Comparison of ENCODE assay signal across 9 cellular contexts in genomic region chr16:11629071-11630030, GRCh38. TPM values are rescaled to one million over a fixed set of nuclear protein-coding genes. Genes with fewer than 3 reads are reported as not detected.
DNase-seq lines count a peak whose midpoint lies in the region; ATAC-seq, FAIRE-seq and TF ChIP-seq lines count a peak whose summit lies in the region.
"Had no signal": no experiment of that assay in that cellular context is flagged by ENCODE, and none has a peak within 500 bp of the region (broad histone marks: within the 10 kb centered on the region; RNA-seq: fewer than 3 reads in every experiment).

No MANE protein-coding gene starts in this region.

- no TSS peak for BruUV-seq in MCF 10A (replicated peaks; lab: Mats Ljungman, UMichigan)

- peaks cover 22% of the 10 kb centered on the region for H3K4me1 ChIP-seq in CD4-positive, CD25-positive, alpha-beta regulatory T cell (ENCODE audit: control insufficient read depth, insufficient read depth, low read length, poor library complexity, severe bottlenecking)
- H3K4me1 ChIP-seq in naive thymus-derived CD4-positive, alpha-beta T cell (ENCODE audit: control insufficient read depth in 2 of 2, insufficient read depth in 2 of 2, low read length in 2 of 2): peaks cover 7 to 32% of the 10 kb centered on the region in 2 donors

- H3K27ac ChIP-seq in CD4-positive, CD25-positive, alpha-beta regulatory T cell (ENCODE audit: insufficient read depth, low read length, poor library complexity, severe bottlenecking): no peak overlapping the region
- H3K27ac ChIP-seq in naive thymus-derived CD4-positive, alpha-beta T cell (ENCODE audit: low read depth, low read length): no peak overlapping the region
- H3K27ac ChIP-seq: VCaP had no signal

- CTCF ChIA-PET in MCF 10A (lab: Yijun Ruan, JAX): interaction anchor here (0.5 to 3.2 kb wide), 7 partner anchors 8 to 372 kb away, joined by 3 to 16 read pairs (median 5); no protein-coding TSS in a partner anchor
- CTCF ChIA-PET in naive thymus-derived CD4-positive, alpha-beta T cell (lab: Charles Lee): interaction anchor here (0.6 to 1.2 kb wide), 6 partner anchors 12 to 170 kb away, joined by 3 to 5 read pairs (median 4); no protein-coding TSS in a partner anchor

- H3K4me3 Mint-ChIP-seq in CD4-positive, CD25-positive, alpha-beta regulatory T cell: peak overlapping the region in 1 of 4 donors; percentile 67
- no peak overlapping the region for H3K4me3 Mint-ChIP-seq in MCF 10A (ENCODE audit: unreplicated experiment)
- H3K4me3 Mint-ChIP-seq in naive thymus-derived CD4-positive, alpha-beta T cell: peak overlapping the region in 9 of 10 donors; percentile 24 to 74 (median 63)

- H3K36me3 ChIP-seq in CD4-positive, CD25-positive, alpha-beta regulatory T cell (ENCODE audit: control insufficient read depth, insufficient read depth, low read length): no peaks in the 10 kb centered on the region
- H3K36me3 ChIP-seq in naive thymus-derived CD4-positive, alpha-beta T cell (ENCODE audit: control insufficient read depth in 2 of 3, insufficient read depth in 3 of 3, low read length in 3 of 3): no peaks in the 10 kb centered on the region

- H3K9me3 Mint-ChIP-seq in CD4-positive, CD25-positive, alpha-beta regulatory T cell: peaks cover 0 to 1% (median 0%) of the 10 kb centered on the region in 7 donors
- H3K9me3 Mint-ChIP-seq in MCF 10A (ENCODE audit: unreplicated experiment): no peaks in the 10 kb centered on the region
- H3K9me3 Mint-ChIP-seq in naive thymus-derived CD4-positive, alpha-beta T cell: peaks cover 0 to under 1% (median 0%) of the 10 kb centered on the region in 11 donors

- DNase-seq in CD4-positive, CD25-positive, alpha-beta regulatory T cell: no peak
- DNase-seq in NCI-H2107 (lab: John Stamatoyannopoulos, UW) (peak; percentile 30), MCF 10A (ENCODE audit: unreplicated experiment) (no peak), urothelium cell line (ENCODE audit: low spot score) (no peak)
- DNase-seq in naive thymus-derived CD4-positive, alpha-beta T cell: peak in 1 of 9 donors; percentile 26
- DNase-seq in activated CD4-positive, alpha-beta T cell treated with anti-CD3 and anti-CD28 coated beads, Interleukin-2, amount 50 U/mL, for 4 hours: no peak

- H3K27ac Mint-ChIP-seq in CD4-positive, CD25-positive, alpha-beta regulatory T cell: peak overlapping the region in 2 of 3 donors; percentile 89 to 94
- H3K27ac Mint-ChIP-seq in MCF 10A (ENCODE audit: low read depth, unreplicated experiment): peak overlapping the region; percentile 81
- peak overlapping the region; percentile 3 to 97 (median 79) for H3K27ac Mint-ChIP-seq in naive thymus-derived CD4-positive, alpha-beta T cell

- no peak for TF ChIP-seq CTCF in MCF 10A (IDR thresholded peaks at IDR 0.05; ENCODE audit: unreplicated experiment)

- FAIRE-seq in urothelium cell line (lab: Jason Lieb, UNC): no peak

- POLR2A ChIA-PET in MCF 10A (lab: Yijun Ruan, JAX): interaction anchor here (1.6 to 6.3 kb wide), 4 partner anchors 11 to 94 kb away, joined by 9 to 76 read pairs (median 24); partner anchors contain the start of gene LITAF
- POLR2A ChIA-PET in naive thymus-derived CD4-positive, alpha-beta T cell (lab: Charles Lee): interaction anchor here (0.7 to 1.9 kb wide), 5 partner anchors 7 to 41 kb away, joined by 3 to 14 read pairs (median 4); no protein-coding TSS in a partner anchor

- ATAC-seq in CD4-positive, CD25-positive, alpha-beta regulatory T cell (ENCODE audit: low read depth in 2 of 2): peak in 1 of 2 donors; percentile 37
- peak; percentile 37 for ATAC-seq in naive thymus-derived CD4-positive, alpha-beta T cell
- ATAC-seq in GM18870 (IDR thresholded peaks at IDR 0.05; ENCODE audit: unreplicated experiment) (no peak), GM21423 (IDR thresholded peaks at IDR 0.05; ENCODE audit: unreplicated experiment) (no peak)

- intact Hi-C loops in MCF 10A (cut with micrococcal nuclease): loop anchor here (5.0 kb wide), 1 partner anchor 222 kb away; no protein-coding TSS in a partner anchor
- intact Hi-C loops in naive thymus-derived CD4-positive, alpha-beta T cell (cut with micrococcal nuclease): no loop called here

- H3K4me1 Mint-ChIP-seq in CD4-positive, CD25-positive, alpha-beta regulatory T cell: peaks cover 10 to 56% (median 28%) of the 10 kb centered on the region in 4 donors
- peaks cover 26% of the 10 kb centered on the region for H3K4me1 Mint-ChIP-seq in MCF 10A (ENCODE audit: insufficient read depth, unreplicated experiment)
- peaks cover 36 to 63% (median 53%) of the 10 kb centered on the region in 7 donors for H3K4me1 Mint-ChIP-seq in naive thymus-derived CD4-positive, alpha-beta T cell

- no peaks in the 10 kb centered on the region for H3K27me3 Mint-ChIP-seq in CD4-positive, CD25-positive, alpha-beta regulatory T cell
- no peaks in the 10 kb centered on the region for H3K27me3 Mint-ChIP-seq in MCF 10A (ENCODE audit: insufficient read depth, unreplicated experiment)
- H3K27me3 Mint-ChIP-seq in naive thymus-derived CD4-positive, alpha-beta T cell: peaks cover 0 to 6% (median 0%) of the 10 kb centered on the region in 5 donors

- no peaks in the 10 kb centered on the region for H3K36me3 Mint-ChIP-seq in CD4-positive, CD25-positive, alpha-beta regulatory T cell
- peaks cover 7% of the 10 kb centered on the region for H3K36me3 Mint-ChIP-seq in MCF 10A (ENCODE audit: insufficient read depth, unreplicated experiment)
- H3K36me3 Mint-ChIP-seq in naive thymus-derived CD4-positive, alpha-beta T cell: no peaks in the 10 kb centered on the region

- no peaks in the 10 kb centered on the region for H3K9me3 ChIP-seq in CD4-positive, CD25-positive, alpha-beta regulatory T cell (ENCODE audit: control insufficient read depth in 2 of 2, low read length in 2 of 2)
- H3K9me3 ChIP-seq in naive thymus-derived CD4-positive, alpha-beta T cell (ENCODE audit: control insufficient read depth in 2 of 3, low read length in 3 of 3): no peaks in the 10 kb centered on the region

- H3K4me3 ChIP-seq in CD4-positive, CD25-positive, alpha-beta regulatory T cell (ENCODE audit: low read depth, low read length): no peak overlapping the region
- no peak overlapping the region for H3K4me3 ChIP-seq in naive thymus-derived CD4-positive, alpha-beta T cell (ENCODE audit: low read length)

- H3K27me3 ChIP-seq in CD4-positive, CD25-positive, alpha-beta regulatory T cell (ENCODE audit: control insufficient read depth, insufficient read depth, low read length): no peaks in the 10 kb centered on the region
- no peaks in the 10 kb centered on the region for H3K27me3 ChIP-seq in naive thymus-derived CD4-positive, alpha-beta T cell (ENCODE audit: control insufficient read depth in 2 of 2, insufficient read depth in 2 of 2, low read length in 2 of 2)

RNA-seq across cellular contexts. Expression of gene SNN, which starts 38.9 kb away (rescaled TPM):
- 27.5 TPM for total RNA-seq in CD4-positive, CD25-positive, alpha-beta regulatory T cell
- 10 to 100 TPM; 14.5 to 31.2 (median 23.8) TPM for polyA plus RNA-seq in CD4-positive, CD25-positive, alpha-beta regulatory T cell
- total RNA-seq in MCF 10A (2022): 1.9 and 5.8 TPM in 2 replicates
- 10 to 100 TPM; 17.0 to 86.8 (median 34.4) TPM for total RNA-seq in naive thymus-derived CD4-positive, alpha-beta T cell
- 10 to 100 TPM; 21.3 to 34.3 TPM for polyA plus RNA-seq in naive thymus-derived CD4-positive, alpha-beta T cell

RNA-seq across cellular contexts. Expression of gene LITAF, which starts 42.6 kb away (rescaled TPM):
- 281 TPM for total RNA-seq in CD4-positive, CD25-positive, alpha-beta regulatory T cell
- polyA plus RNA-seq in CD4-positive, CD25-positive, alpha-beta regulatory T cell: 100 to 1,000 TPM; 628 to 696 (median 645) TPM
- 120 and 161 TPM in 2 replicates for total RNA-seq in MCF 10A (2022)
- 100 to 1,000 TPM; 126 to 278 (median 208) TPM for total RNA-seq in naive thymus-derived CD4-positive, alpha-beta T cell
- 100 to 1,000 TPM; 525 to 563 TPM for polyA plus RNA-seq in naive thymus-derived CD4-positive, alpha-beta T cell
